Comparison of ENCODE assay signal across 26 cellular contexts in the genomic region with DNA sequence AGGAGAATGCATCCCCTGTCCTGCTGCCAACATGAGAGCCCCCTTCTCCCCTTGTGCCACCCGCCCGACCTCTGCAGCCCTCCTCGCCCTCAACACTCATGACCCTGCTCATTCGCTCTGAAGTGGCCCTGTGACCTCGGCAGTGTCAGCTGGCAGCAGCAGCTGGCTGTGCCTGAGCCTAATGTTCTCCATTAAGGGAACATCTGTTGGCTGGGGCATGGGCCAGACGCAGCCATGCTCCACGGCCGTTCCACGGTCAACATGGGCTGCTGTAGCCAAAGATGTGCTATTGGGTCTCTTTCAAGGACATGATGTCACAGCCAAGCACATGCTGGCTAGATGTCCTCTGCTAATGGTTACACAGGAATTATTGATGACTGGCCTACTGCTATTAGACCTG. TPM values are rescaled to one million over a fixed set of nuclear protein-coding genes. Genes with fewer than 3 reads are reported as not detected.
DNase-seq lines count a peak whose midpoint lies in the region; ATAC-seq and TF ChIP-seq lines count a peak whose summit lies in the region.
"Had no signal": no experiment of that assay in that cellular context is flagged by ENCODE, and none has a peak within 500 bp of the region (broad histone marks: within the 10 kb centered on the region; RNA-seq: fewer than 3 reads in every experiment).

No MANE protein-coding gene starts in this region.

- intact Hi-C loops in lower lobe of right lung (cut with DNase I) = no loop called here

- H3K9me3 ChIP-seq in lower lobe of right lung = no peaks in the 10 kb centered on the region
- no peaks in the 10 kb centered on the region for H3K9me3 ChIP-seq in suprapubic skin
- H3K9me3 ChIP-seq: prostate gland had no signal

- TF ChIP-seq CTCF in chondrocyte (IDR thresholded peaks at IDR 0.05) = no peak
- TF ChIP-seq CTCF in lower lobe of right lung (IDR thresholded peaks at IDR 0.05) = no peak
- no peak for TF ChIP-seq CTCF in suprapubic skin (IDR thresholded peaks at IDR 0.05)

- H3K36me3 ChIP-seq in lower lobe of right lung = no peaks in the 10 kb centered on the region
- H3K36me3 ChIP-seq in suprapubic skin = no peaks in the 10 kb centered on the region
- H3K36me3 ChIP-seq: prostate gland had no signal

- H3K27me3 Mint-ChIP-seq in chondrocyte (ENCODE audit: low read depth) = peaks cover 40% of the 10 kb centered on the region

- H3K4me3 Mint-ChIP-seq in chondrocyte (ENCODE audit: unreplicated experiment) = no peak overlapping the region
- H3K4me3 Mint-ChIP-seq: CD4-positive, CD25-positive, alpha-beta regulatory T cell; nephron; WTC11 had no signal

- H3K27ac ChIP-seq in lower lobe of right lung = no peak overlapping the region
- peak overlapping the region; percentile 62 for H3K27ac ChIP-seq in suprapubic skin
- H3K27ac ChIP-seq: epithelial cell of prostate, foreskin keratinocyte, prostate gland had no signal

- H3K4me1 ChIP-seq in lower lobe of right lung (no peaks in the 10 kb centered on the region), suprapubic skin (peaks cover 12% of the 10 kb centered on the region)
- H3K4me1 ChIP-seq: foreskin keratinocyte, prostate gland had no signal

- ATAC-seq in lower lobe of right lung (peak in 1 of 2 donors; percentile 7), HG02623 (IDR thresholded peaks at IDR 0.05; ENCODE audit: unreplicated experiment) (no peak)
- ATAC-seq: foreskin keratinocyte, K562, SK-N-SH treated with all-trans-retinoic acid at 6 μM for 48 hours, WTC11 had no signal

- no peaks in the 10 kb centered on the region for H3K4me1 Mint-ChIP-seq in chondrocyte (ENCODE audit: low read depth)
- H3K4me1 Mint-ChIP-seq: CD4-positive, CD25-positive, alpha-beta regulatory T cell had no signal

- no peaks in the 10 kb centered on the region for H3K27me3 ChIP-seq in lower lobe of right lung (ENCODE audit: low read depth)
- H3K27me3 ChIP-seq in suprapubic skin = no peaks in the 10 kb centered on the region

- no peak for TF ChIP-seq EP300 in suprapubic skin (IDR thresholded peaks at IDR 0.05)

- no peak for TF ChIP-seq POLR2A in suprapubic skin (IDR thresholded peaks at IDR 0.05)

- H3K36me3 Mint-ChIP-seq in chondrocyte (ENCODE audit: low read depth) = no peaks in the 10 kb centered on the region
- H3K36me3 Mint-ChIP-seq: CD4-positive, CD25-positive, alpha-beta regulatory T cell had no signal

- H3K4me3 ChIP-seq in lower lobe of right lung (no peak overlapping the region), suprapubic skin (no peak overlapping the region)
- H3K4me3 ChIP-seq: dorsolateral prefrontal cortex, K562, prostate gland had no signal

- DNase-seq in NCI-H1694 (lab: John Stamatoyannopoulos, UW) = peak; percentile 55
- DNase-seq in chondrocyte (ENCODE audit: low spot score) = peak; percentile 48
- peak; percentile 51 for DNase-seq in lower lobe of right lung
- DNase-seq in suprapubic skin (ENCODE audit: low spot score in 2 of 2) = peak in 1 of 2 donors; percentile 89
- no peak for DNase-seq in cerebellar cortex (ENCODE audit: low spot score)
- no peak for DNase-seq in Ammon's horn (ENCODE audit: low spot score)
- DNase-seq: activated CD4-positive, alpha-beta T cell treated with anti-CD3 and anti-CD28 coated beads, Interleukin-2, amount 50 U/mL, for 4 hours; activated gamma-delta T cell; CD4-positive, CD25-positive, alpha-beta regulatory T cell; DMS153; foreskin keratinocyte; GDM1; MM.1S; NCI-H187; NCI-H2227 treated with DMSO at 0.1 percent for 48 hours; stimulated activated CD4-positive, alpha-beta T cell treated with anti-CD3 and anti-CD28 coated beads, Interleukin-12 subunit alpha, Interleukin-12 subunit beta, amount 100 ng/mL, for 4 hours had no signal

- no peak overlapping the region for H3K27ac Mint-ChIP-seq in chondrocyte (ENCODE audit: unreplicated experiment)
- H3K27ac Mint-ChIP-seq: CD4-positive, CD25-positive, alpha-beta regulatory T cell; nephron; WTC11 had no signal

- H3K9me3 Mint-ChIP-seq in chondrocyte (ENCODE audit: low read depth) = no peaks in the 10 kb centered on the region
- H3K9me3 Mint-ChIP-seq: CD4-positive, CD25-positive, alpha-beta regulatory T cell; nephron had no signal

- WGBS in suprapubic skin = 54% methylated on average over 8 of the region's 9 CpGs

RNA-seq across cellular contexts. Expression of gene ADCYAP1R1, which starts 22.3 kb away (rescaled TPM):
- total RNA-seq in chondrocyte (not detected in 3 replicates), lower lobe of right lung (2.9 TPM), suprapubic skin (1 to 10 TPM in 2 of 4 donors, under 1 TPM in 2; 0.64 to 6.7 (median 1.1) TPM)
- total RNA-seq: bronchial epithelial cell; CD4-positive, CD25-positive, alpha-beta regulatory T cell; foreskin keratinocyte; K562; kidney epithelial cell had no signal

Comparison
In these comparisons a context has a peak if more than half of its experiments do, and no peak if none do; other contexts are left out.
1. DNase-seq: peak in NCI-H1694 (single experiment), chondrocyte (single experiment) and lower lobe of right lung (single experiment); none in cerebellar cortex (single experiment) and Ammon's horn (single experiment).